Comparison of ENCODE assay signal across 9 cellular contexts in genomic region chr4:95572304-95572991, GRCh38. TPM values are rescaled to one million over a fixed set of nuclear protein-coding genes. Genes with fewer than 3 reads are reported as not detected.
A peak's percentile ranks its signal among the peaks of the same experiment; 100 is the strongest.
DNase-seq lines count a peak whose midpoint lies in the region; ATAC-seq and TF ChIP-seq lines count a peak whose summit lies in the region.
"Had no signal": no experiment of that assay in that cellular context is flagged by ENCODE, and none has a peak within 500 bp of the region (broad histone marks: within the 10 kb centered on the region; RNA-seq: fewer than 3 reads in every experiment).

No MANE protein-coding gene starts in this region.

- H3K27ac ChIP-seq in upper lobe of right lung, result no peak overlapping the region

- intact Hi-C loops in upper lobe of right lung (cut with DNase I), result no loop called here

- H3K36me3 ChIP-seq in upper lobe of right lung, result no peaks in the 10 kb centered on the region

- H3K4me1 ChIP-seq in upper lobe of right lung, result no peaks in the 10 kb centered on the region

- no peak overlapping the region for H3K4me3 ChIP-seq in upper lobe of right lung

- no peaks in the 10 kb centered on the region for H3K9me3 ChIP-seq in upper lobe of right lung

- ATAC-seq in upper lobe of right lung (peak; percentile 81), GM18873 (IDR thresholded peaks at IDR 0.05; ENCODE audit: low FRiP score, unreplicated experiment) (no peak), HG03095 (IDR thresholded peaks at IDR 0.05; ENCODE audit: unreplicated experiment) (no peak), HG02798 (IDR thresholded peaks at IDR 0.05; ENCODE audit: poor library complexity, unreplicated experiment) (no peak)

- no peak for TF ChIP-seq CTCF in upper lobe of right lung (IDR thresholded peaks at IDR 0.05)

- DNase-seq in SIG-M5 treated with dmso at 0.1 percent for 504 hours (lab: John Stamatoyannopoulos, UW; ENCODE audit: unreplicated experiment) (peak; percentile 53), SIG-M5 (lab: John Stamatoyannopoulos, UW) (no peak), astrocyte of the hippocampus (ENCODE audit: low read depth, low spot score) (peak; percentile 10), iPS-NIHi7 (ENCODE audit: extremely low spot score) (peak; percentile 24), upper lobe of right lung (peak; percentile 63)
- DNase-seq: ACHN had no signal

- H3K27me3 ChIP-seq in upper lobe of right lung, result no peaks in the 10 kb centered on the region

RNA-seq across cellular contexts. Expression of gene UNC5C, which starts 23.7 kb away (rescaled TPM):
- total RNA-seq in upper lobe of right lung, result 6.7 TPM
